ENCODE assay signal across 1 cellular context in genomic region chr1:58783993-58784757, GRCh38.
TF ChIP-seq lines count a peak whose summit lies in the region.

JUN (minus strand) TSS chr1:58784047; CDS start chr1:58783070, 977 bp downstream.

TF ChIP-seq in HepG2, 621 proteins besides CTCF, POLR2A, EP300 and RAD21 (continued from another document and continues in another):
- TF ChIP-seq ZNF614 (CRISPR knock-in tag; IDR thresholded peaks at IDR 0.05; ENCODE audit: borderline replicate concordance) (0 out of 2 replicates have a peak, but pooled peaks have one; percentile 20), ZNF841 (CRISPR knock-in tag; IDR thresholded peaks at IDR 0.05; ENCODE audit: borderline replicate concordance) (no peak), ARID2 (CRISPR knock-in tag; IDR thresholded peaks at IDR 0.05; ENCODE audit: borderline replicate concordance) (no peak), TCF7L2 (IDR thresholded peaks at IDR 0.05; ENCODE audit: low read depth, low read length) (no peak), KAT2B (IDR thresholded peaks at IDR 0.05; ENCODE audit: borderline replicate concordance, low read depth, low read length) (no peak), DZIP1 (CRISPR knock-in tag; IDR thresholded peaks at IDR 0.05) (no peak), DPF2 (CRISPR knock-in tag; IDR thresholded peaks at IDR 0.05; ENCODE audit: borderline replicate concordance, low read depth) (no peak), ZSCAN12 (CRISPR knock-in tag; IDR thresholded peaks at IDR 0.05) (no peak), ZNF331 (CRISPR knock-in tag; IDR thresholded peaks at IDR 0.05) (no peak), HOXA3 (CRISPR knock-in tag; IDR thresholded peaks at IDR 0.05) (peak; percentile 42; the same call in 1 of the 2 replicates), RFX3 (CRISPR knock-in tag; IDR thresholded peaks at IDR 0.05) (peak; percentile 84), TOPORS (CRISPR knock-in tag; IDR thresholded peaks at IDR 0.05) (no peak), ZNF484 (CRISPR knock-in tag; IDR thresholded peaks at IDR 0.05; ENCODE audit: borderline replicate concordance, low read depth) (no peak), MXI1 (IDR thresholded peaks at IDR 0.05; ENCODE audit: borderline replicate concordance, low read depth, low read length) (peak; percentile 65; the same call in 1 of the 3 replicates), MED1 (CRISPR knock-in tag; IDR thresholded peaks at IDR 0.05) (peak; percentile 80), ZNF616 (CRISPR knock-in tag; IDR thresholded peaks at IDR 0.05; ENCODE audit: low read depth) (no peak), HMGXB3 (CRISPR knock-in tag; IDR thresholded peaks at IDR 0.05; ENCODE audit: borderline replicate concordance) (no peak), ZNF543 (CRISPR knock-in tag; IDR thresholded peaks at IDR 0.05) (no peak), ZNF326 (CRISPR knock-in tag; IDR thresholded peaks at IDR 0.05; ENCODE audit: borderline replicate concordance) (no peak), SOX6 (IDR thresholded peaks at IDR 0.05) (no peak), SOX6 (CRISPR knock-in tag; IDR thresholded peaks at IDR 0.05) (peak; percentile 32; the same call in 1 of the 2 replicates), TOE1 (CRISPR knock-in tag; IDR thresholded peaks at IDR 0.05) (no peak), KDM2A (CRISPR knock-in tag; IDR thresholded peaks at IDR 0.05; ENCODE audit: borderline replicate concordance, low read depth) (peak; percentile 59; the same call in 1 of the 2 replicates), NFIB (CRISPR knock-in tag; IDR thresholded peaks at IDR 0.05; ENCODE audit: borderline replicate concordance) (no peak), CSRNP2 (CRISPR knock-in tag; conservative IDR thresholded peaks at IDR 0.05; ENCODE audit: low read depth) (no peak), CEBPG (CRISPR knock-in tag; IDR thresholded peaks at IDR 0.05) (no peak), CBX5 (CRISPR knock-in tag; IDR thresholded peaks at IDR 0.05; ENCODE audit: borderline replicate concordance) (0 out of 2 replicates have a peak, but pooled peaks have one; percentile 6), ZNF20 (CRISPR knock-in tag; IDR thresholded peaks at IDR 0.05) (no peak), CREM (IDR thresholded peaks at IDR 0.05) (peak; percentile 71), CREM (CRISPR knock-in tag; IDR thresholded peaks at IDR 0.05) (no peak), ETV6 (CRISPR knock-in tag; conservative IDR thresholded peaks at IDR 0.05) (no peak), RFX5 (IDR thresholded peaks at IDR 0.05; ENCODE audit: low read depth, low read length) (peak; percentile 62), ZNF501 (CRISPR knock-in tag; IDR thresholded peaks at IDR 0.05) (peak; percentile 70; the same call in 1 of the 2 replicates), ZNF235 (CRISPR knock-in tag; IDR thresholded peaks at IDR 0.05; ENCODE audit: borderline replicate concordance) (no peak), ZNF761 (CRISPR knock-in tag; conservative IDR thresholded peaks at IDR 0.05) (no peak), MIXL1 (CRISPR knock-in tag; IDR thresholded peaks at IDR 0.05) (no peak), TAF1 (CRISPR knock-in tag; IDR thresholded peaks at IDR 0.05) (peak; percentile 95), ZNF3 (CRISPR knock-in tag; IDR thresholded peaks at IDR 0.05) (no peak), XBP1 (CRISPR knock-in tag; IDR thresholded peaks at IDR 0.05) (no peak; the same call in 1 of the 2 replicates), SMAD3 (CRISPR knock-in tag; IDR thresholded peaks at IDR 0.05) (peak; percentile 76; the same call in 1 of the 2 replicates), ZNF12 (CRISPR knock-in tag; IDR thresholded peaks at IDR 0.05) (peak; percentile 5; the same call in 1 of the 2 replicates)
- TF ChIP-seq, protein P1, sequence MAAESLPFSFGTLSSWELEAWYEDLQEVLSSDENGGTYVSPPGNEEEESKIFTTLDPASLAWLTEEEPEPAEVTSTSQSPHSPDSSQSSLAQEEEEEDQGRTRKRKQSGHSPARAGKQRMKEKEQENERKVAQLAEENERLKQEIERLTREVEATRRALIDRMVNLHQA (CRISPR knock-in tag; IDR thresholded peaks at IDR 0.05) = no peak
- TF ChIP-seq, protein P2, sequence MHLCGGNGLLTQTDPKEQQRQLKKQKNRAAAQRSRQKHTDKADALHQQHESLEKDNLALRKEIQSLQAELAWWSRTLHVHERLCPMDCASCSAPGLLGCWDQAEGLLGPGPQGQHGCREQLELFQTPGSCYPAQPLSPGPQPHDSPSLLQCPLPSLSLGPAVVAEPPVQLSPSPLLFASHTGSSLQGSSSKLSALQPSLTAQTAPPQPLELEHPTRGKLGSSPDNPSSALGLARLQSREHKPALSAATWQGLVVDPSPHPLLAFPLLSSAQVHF (CRISPR knock-in tag; IDR thresholded peaks at IDR 0.05) = no peak
- TF ChIP-seq, protein P3, sequence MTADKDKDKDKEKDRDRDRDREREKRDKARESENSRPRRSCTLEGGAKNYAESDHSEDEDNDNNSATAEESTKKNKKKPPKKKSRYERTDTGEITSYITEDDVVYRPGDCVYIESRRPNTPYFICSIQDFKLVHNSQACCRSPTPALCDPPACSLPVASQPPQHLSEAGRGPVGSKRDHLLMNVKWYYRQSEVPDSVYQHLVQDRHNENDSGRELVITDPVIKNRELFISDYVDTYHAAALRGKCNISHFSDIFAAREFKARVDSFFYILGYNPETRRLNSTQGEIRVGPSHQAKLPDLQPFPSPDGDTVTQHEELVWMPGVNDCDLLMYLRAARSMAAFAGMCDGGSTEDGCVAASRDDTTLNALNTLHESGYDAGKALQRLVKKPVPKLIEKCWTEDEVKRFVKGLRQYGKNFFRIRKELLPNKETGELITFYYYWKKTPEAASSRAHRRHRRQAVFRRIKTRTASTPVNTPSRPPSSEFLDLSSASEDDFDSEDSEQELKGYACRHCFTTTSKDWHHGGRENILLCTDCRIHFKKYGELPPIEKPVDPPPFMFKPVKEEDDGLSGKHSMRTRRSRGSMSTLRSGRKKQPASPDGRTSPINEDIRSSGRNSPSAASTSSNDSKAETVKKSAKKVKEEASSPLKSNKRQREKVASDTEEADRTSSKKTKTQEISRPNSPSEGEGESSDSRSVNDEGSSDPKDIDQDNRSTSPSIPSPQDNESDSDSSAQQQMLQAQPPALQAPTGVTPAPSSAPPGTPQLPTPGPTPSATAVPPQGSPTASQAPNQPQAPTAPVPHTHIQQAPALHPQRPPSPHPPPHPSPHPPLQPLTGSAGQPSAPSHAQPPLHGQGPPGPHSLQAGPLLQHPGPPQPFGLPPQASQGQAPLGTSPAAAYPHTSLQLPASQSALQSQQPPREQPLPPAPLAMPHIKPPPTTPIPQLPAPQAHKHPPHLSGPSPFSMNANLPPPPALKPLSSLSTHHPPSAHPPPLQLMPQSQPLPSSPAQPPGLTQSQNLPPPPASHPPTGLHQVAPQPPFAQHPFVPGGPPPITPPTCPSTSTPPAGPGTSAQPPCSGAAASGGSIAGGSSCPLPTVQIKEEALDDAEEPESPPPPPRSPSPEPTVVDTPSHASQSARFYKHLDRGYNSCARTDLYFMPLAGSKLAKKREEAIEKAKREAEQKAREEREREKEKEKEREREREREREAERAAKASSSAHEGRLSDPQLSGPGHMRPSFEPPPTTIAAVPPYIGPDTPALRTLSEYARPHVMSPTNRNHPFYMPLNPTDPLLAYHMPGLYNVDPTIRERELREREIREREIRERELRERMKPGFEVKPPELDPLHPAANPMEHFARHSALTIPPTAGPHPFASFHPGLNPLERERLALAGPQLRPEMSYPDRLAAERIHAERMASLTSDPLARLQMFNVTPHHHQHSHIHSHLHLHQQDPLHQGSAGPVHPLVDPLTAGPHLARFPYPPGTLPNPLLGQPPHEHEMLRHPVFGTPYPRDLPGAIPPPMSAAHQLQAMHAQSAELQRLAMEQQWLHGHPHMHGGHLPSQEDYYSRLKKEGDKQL (CRISPR knock-in tag; IDR thresholded peaks at IDR 0.05; ENCODE audit: low read depth) = 0 out of 2 replicates have a peak, but pooled peaks have one; percentile 7
- TF ChIP-seq, protein P4, sequence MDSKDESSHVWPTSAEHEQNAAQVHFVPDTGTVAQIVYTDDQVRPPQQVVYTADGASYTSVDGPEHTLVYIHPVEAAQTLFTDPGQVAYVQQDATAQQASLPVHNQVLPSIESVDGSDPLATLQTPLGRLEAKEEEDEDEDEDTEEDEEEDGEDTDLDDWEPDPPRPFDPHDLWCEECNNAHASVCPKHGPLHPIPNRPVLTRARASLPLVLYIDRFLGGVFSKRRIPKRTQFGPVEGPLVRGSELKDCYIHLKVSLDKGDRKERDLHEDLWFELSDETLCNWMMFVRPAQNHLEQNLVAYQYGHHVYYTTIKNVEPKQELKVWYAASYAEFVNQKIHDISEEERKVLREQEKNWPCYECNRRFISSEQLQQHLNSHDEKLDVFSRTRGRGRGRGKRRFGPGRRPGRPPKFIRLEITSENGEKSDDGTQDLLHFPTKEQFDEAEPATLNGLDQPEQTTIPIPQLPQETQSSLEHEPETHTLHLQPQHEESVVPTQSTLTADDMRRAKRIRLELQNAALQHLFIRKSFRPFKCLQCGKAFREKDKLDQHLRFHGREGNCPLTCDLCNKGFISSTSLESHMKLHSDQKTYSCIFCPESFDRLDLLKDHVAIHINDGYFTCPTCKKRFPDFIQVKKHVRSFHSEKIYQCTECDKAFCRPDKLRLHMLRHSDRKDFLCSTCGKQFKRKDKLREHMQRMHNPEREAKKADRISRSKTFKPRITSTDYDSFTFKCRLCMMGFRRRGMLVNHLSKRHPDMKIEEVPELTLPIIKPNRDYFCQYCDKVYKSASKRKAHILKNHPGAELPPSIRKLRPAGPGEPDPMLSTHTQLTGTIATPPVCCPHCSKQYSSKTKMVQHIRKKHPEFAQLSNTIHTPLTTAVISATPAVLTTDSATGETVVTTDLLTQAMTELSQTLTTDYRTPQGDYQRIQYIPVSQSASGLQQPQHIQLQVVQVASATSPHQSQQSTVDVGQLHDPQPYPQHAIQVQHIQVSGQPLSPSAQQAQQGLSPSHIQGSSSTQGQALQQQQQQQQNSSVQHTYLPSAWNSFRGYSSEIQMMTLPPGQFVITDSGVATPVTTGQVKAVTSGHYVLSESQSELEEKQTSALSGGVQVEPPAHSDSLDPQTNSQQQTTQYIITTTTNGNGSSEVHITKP (CRISPR knock-in tag; IDR thresholded peaks at IDR 0.05; ENCODE audit: low read depth) = peak; percentile 89
